In genomic region chr1:74425669-74426068, GRCh38 we compare ENCODE assay signal across 1 cellular context.
TF ChIP-seq lines count a peak whose summit lies in the region.

No MANE protein-coding gene starts in this region.

TF ChIP-seq in IMR-90, 13 proteins besides CTCF, POLR2A, EP300 and RAD21:
- TF ChIP-seq FOS (IDR thresholded peaks at IDR 0.05; ENCODE audit: low read depth, low read length) (peak; percentile 25; the same call in 1 of the 2 replicates), SMC3 (IDR thresholded peaks at IDR 0.05; ENCODE audit: low read depth, low read length) (no peak)
TF ChIP-seq in IMR-90: peak in this region for 1.
